In the genomic region with DNA sequence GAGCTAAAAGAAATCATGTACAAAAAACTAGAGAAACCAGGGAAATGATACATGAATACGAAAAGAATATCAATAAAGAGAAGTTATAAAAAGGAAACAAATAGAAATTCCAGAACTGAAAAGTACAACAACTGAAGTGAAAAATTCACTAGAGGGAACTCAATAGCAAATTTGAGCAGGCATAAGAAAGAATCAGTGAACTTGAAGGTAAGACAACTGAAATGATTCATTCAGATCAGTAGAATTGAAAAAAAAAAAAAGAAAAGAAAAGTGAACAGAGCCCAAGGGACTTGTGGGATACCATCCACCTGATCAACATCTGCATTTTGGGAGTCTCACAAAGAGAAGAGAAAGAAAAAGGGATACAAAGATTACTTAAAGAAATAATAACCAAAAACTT, we compare ENCODE assay signal across 8 cellular contexts.
"Had no signal": no experiment of that assay in that cellular context is flagged by ENCODE, and none has a peak within 500 bp of the region (broad histone marks: within the 10 kb centered on the region; RNA-seq: fewer than 3 reads in every experiment).

No MANE protein-coding gene starts in this region.

- H3K9ac ChIP-seq: GM23248 had no signal

- H3K36me3 ChIP-seq: HAP-1 had no signal

- FAIRE-seq: HTR-8/SVneo had no signal

- H3K27ac ChIP-seq: GM23248 had no signal

- H3K27me3 Mint-ChIP-seq: IgD-negative memory B cell had no signal

- H2AFZ ChIP-seq: GM23248 had no signal

- DNase-seq: GM23248, GOT3, H7, KG1 had no signal

- H3K4me3 ChIP-seq: GM23248, HAP-1 had no signal

- H3K4me3 Mint-ChIP-seq: IgD-negative memory B cell had no signal

- H3K27ac Mint-ChIP-seq: IgD-negative memory B cell had no signal

- H3K9me3 ChIP-seq: HAP-1 had no signal

- H3K4me1 ChIP-seq: HAP-1 had no signal

- ATAC-seq: HCT116 had no signal
